In genomic region chr13:111037838-111038397, GRCh38 we compare ENCODE assay signal across 10 cellular contexts.
"Had no signal": no experiment of that assay in that cellular context is flagged by ENCODE, and none has a peak within 500 bp of the region (broad histone marks: within the 10 kb centered on the region; RNA-seq: fewer than 3 reads in every experiment).

No MANE protein-coding gene starts in this region.

- H3K27ac ChIP-seq: pancreas, thoracic aorta, upper lobe of right lung had no signal

- H3K36me3 ChIP-seq: pancreas, thoracic aorta, upper lobe of right lung had no signal

- H3K9me3 ChIP-seq: pancreas, thoracic aorta, upper lobe of right lung had no signal

- H3K4me3 ChIP-seq: dorsolateral prefrontal cortex, pancreas, thoracic aorta, upper lobe of right lung had no signal

- H3K4me3 Mint-ChIP-seq: endodermal cell; naive B cell; stimulated activated effector memory CD8-positive, alpha-beta T cell treated with anti-CD3 and anti-CD28 coated beads, Interleukin-12 subunit alpha, Interleukin-12 subunit beta, amount 100 ng/mL, for 72 hours had no signal

- H3K36me3 Mint-ChIP-seq: naive B cell; stimulated activated effector memory CD8-positive, alpha-beta T cell treated with anti-CD3 and anti-CD28 coated beads, Interleukin-12 subunit alpha, Interleukin-12 subunit beta, amount 100 ng/mL, for 72 hours had no signal

- H3K4me1 ChIP-seq: pancreas, upper lobe of right lung had no signal

- H3K4me1 Mint-ChIP-seq: endodermal cell; naive B cell; stimulated activated effector memory CD8-positive, alpha-beta T cell treated with anti-CD3 and anti-CD28 coated beads, Interleukin-12 subunit alpha, Interleukin-12 subunit beta, amount 100 ng/mL, for 72 hours had no signal

- DNase-seq: activated naive CD4-positive, alpha-beta T cell; activated T-cell treated with anti-CD3 and anti-CD28 coated beads for 4 hours; dorsolateral prefrontal cortex; endodermal cell; islet precursor cell; naive B cell; pancreas; upper lobe of right lung had no signal

- H3K27me3 ChIP-seq: pancreas had no signal

- H3K9me3 Mint-ChIP-seq: endodermal cell; naive B cell; stimulated activated effector memory CD8-positive, alpha-beta T cell treated with anti-CD3 and anti-CD28 coated beads, Interleukin-12 subunit alpha, Interleukin-12 subunit beta, amount 100 ng/mL, for 72 hours had no signal

- H3K27ac Mint-ChIP-seq: endodermal cell; naive B cell; stimulated activated effector memory CD8-positive, alpha-beta T cell treated with anti-CD3 and anti-CD28 coated beads, Interleukin-12 subunit alpha, Interleukin-12 subunit beta, amount 100 ng/mL, for 72 hours had no signal

- ATAC-seq: pancreas; stimulated activated effector memory CD8-positive, alpha-beta T cell treated with anti-CD3 and anti-CD28 coated beads, Interleukin-12 subunit alpha, Interleukin-12 subunit beta, amount 100 ng/mL, for 72 hours; upper lobe of right lung had no signal
